Comparison of ENCODE assay signal across 11 cellular contexts in the genomic region with DNA sequence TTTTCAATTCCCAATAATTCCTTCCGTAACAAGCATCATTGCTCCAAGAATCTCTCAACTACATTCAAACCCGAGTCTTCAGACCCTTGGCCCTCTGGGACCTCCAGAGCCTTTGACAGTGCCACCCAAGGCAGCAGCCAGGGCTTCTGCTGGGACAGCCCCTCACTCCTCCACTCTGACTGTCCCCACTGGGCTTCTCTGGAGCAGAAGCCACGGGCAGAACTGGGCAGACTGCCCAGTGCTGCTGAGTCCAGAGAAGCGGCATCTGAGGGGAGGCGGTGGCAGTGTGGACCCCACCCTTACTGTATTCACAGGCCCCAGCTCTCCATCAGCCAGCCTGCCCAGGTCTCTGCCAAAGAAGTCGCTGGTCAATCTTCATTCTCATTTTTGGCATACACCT. TPM values are rescaled to one million over a fixed set of nuclear protein-coding genes. Genes with fewer than 3 reads are reported as not detected.
A peak's percentile ranks its signal among the peaks of the same experiment; 100 is the strongest.
DNase-seq lines count a peak whose midpoint lies in the region; ATAC-seq, FAIRE-seq and TF ChIP-seq lines count a peak whose summit lies in the region.
"Had no signal": no experiment of that assay in that cellular context is flagged by ENCODE, and none has a peak within 500 bp of the region (broad histone marks: within the 10 kb centered on the region; RNA-seq: fewer than 3 reads in every experiment).

No MANE protein-coding gene starts in this region.

- BruUV-seq in K562 (replicated peaks; lab: Mats Ljungman, UMichigan), result no TSS peak

- no peak for FAIRE-seq in K562 (lab: Jason Lieb, UNC)

- H3K9me1 ChIP-seq in K562 (ENCODE audit: control insufficient read depth, insufficient read depth, low read length), result no peaks in the 10 kb centered on the region

- peaks cover 35% of the 10 kb centered on the region for H3K36me3 ChIP-seq in K562 (ENCODE audit: control insufficient read depth, insufficient read depth, low read length)
- peaks cover 0 to 46% (median 10%) of the 10 kb centered on the region in 3 experiments for H3K36me3 ChIP-seq in naive thymus-derived CD4-positive, alpha-beta T cell (ENCODE audit: control insufficient read depth in 2 of 3, insufficient read depth in 3 of 3, low read length in 3 of 3)

- TF ChIP-seq POLR2A in K562 (conservative IDR thresholded peaks at IDR 0.05), result no peak

- peak overlapping the region in 1 of 2 experiments; percentile 44; a peak in 1 of 4 replicates for H3K9ac ChIP-seq in K562 (ENCODE audit: insufficient read depth in 1 of 2, low read depth in 2 of 2, low read length in 2 of 2)

- TF ChIP-seq CTCF in K562 (IDR thresholded peaks at IDR 0.05 in 2 of 3, conservative IDR thresholded peaks at IDR 0.05 in 1 of 3; ENCODE audit: insufficient read depth in 2 of 3, low read depth in 1 of 3, low read length in 3 of 3), result no peak

- peaks cover 80% of the 10 kb centered on the region for H3K36me3 Mint-ChIP-seq in stimulated activated naive CD8-positive, alpha-beta T cell treated with anti-CD3 and anti-CD28 coated beads, Interleukin-15, Interleukin-2, amounts not matched to agents 100 ng/mL and 50 ng/mL, for 24 hours (ENCODE audit: low read depth)
- H3K36me3 Mint-ChIP-seq in naive thymus-derived CD4-positive, alpha-beta T cell, result peaks cover 28 to 81% (median 70%) of the 10 kb centered on the region in 5 donors

- peaks cover 12 to 27% of the 10 kb centered on the region in 2 experiments for H3K4me1 ChIP-seq in K562 (replicated peaks in 1 of 2; ENCODE audit: control insufficient read depth in 2 of 2, insufficient read depth in 2 of 2, low read length in 2 of 2)
- peaks cover 11 to 24% of the 10 kb centered on the region in 2 donors for H3K4me1 ChIP-seq in naive thymus-derived CD4-positive, alpha-beta T cell (ENCODE audit: control insufficient read depth in 2 of 2, insufficient read depth in 2 of 2, low read length in 2 of 2)

- 75% methylated on average over 6 of the region's 6 CpGs for WGBS in K562 (ENCODE audit: insufficient coverage, low coverage, missing lambda C conversion rate)

- no peaks in the 10 kb centered on the region for H3K27me3 Mint-ChIP-seq in stimulated activated naive CD8-positive, alpha-beta T cell treated with anti-CD3 and anti-CD28 coated beads, Interleukin-15, Interleukin-2, amounts not matched to agents 100 ng/mL and 50 ng/mL, for 24 hours
- no peaks in the 10 kb centered on the region for H3K27me3 Mint-ChIP-seq in naive thymus-derived CD4-positive, alpha-beta T cell

- ATAC-seq in stimulated activated naive CD8-positive, alpha-beta T cell treated with anti-CD3 and anti-CD28 coated beads, Interleukin-15, Interleukin-2, amounts not matched to agents 100 U/mL and 50 U/mL, for 24 hours, result no peak
- no peak for ATAC-seq in K562
- ATAC-seq in naive thymus-derived CD4-positive, alpha-beta T cell, result no peak
- ATAC-seq in GM21390 (IDR thresholded peaks at IDR 0.05; ENCODE audit: unreplicated experiment), result no peak

- H3K9me3 Mint-ChIP-seq in stimulated activated naive CD8-positive, alpha-beta T cell treated with anti-CD3 and anti-CD28 coated beads, Interleukin-15, Interleukin-2, amounts not matched to agents 100 ng/mL and 50 ng/mL, for 24 hours, result peaks cover 14% of the 10 kb centered on the region
- peaks cover 4 to 25% (median 12%) of the 10 kb centered on the region in 11 donors for H3K9me3 Mint-ChIP-seq in naive thymus-derived CD4-positive, alpha-beta T cell

- POLR2A ChIA-PET in K562 (lab: Yijun Ruan, JAX), result interaction anchor here (0.6 to 2.2 kb wide), 4 partner anchors 11 to 14 kb away, joined by 3 to 11 read pairs (median 8); a partner anchor contains a TSS
- POLR2A ChIA-PET in naive thymus-derived CD4-positive, alpha-beta T cell (lab: Charles Lee), result interaction anchor here (1.2 to 12.9 kb wide), 3 partner anchors 9 to 495 kb away, joined by 3 to 183 read pairs (median 10); a partner anchor contains a TSS

- H3K79me2 ChIP-seq in K562 (ENCODE audit: control insufficient read depth, insufficient read depth, low read length), result no peaks in the 10 kb centered on the region

- peaks cover 40% of the 10 kb centered on the region for H3K9me3 ChIP-seq in K562 (replicated peaks; ENCODE audit: control insufficient read depth, insufficient read depth, low read depth, low read length)
- peaks cover 0 to 17% (median 0%) of the 10 kb centered on the region in 3 experiments for H3K9me3 ChIP-seq in naive thymus-derived CD4-positive, alpha-beta T cell (ENCODE audit: control insufficient read depth in 2 of 3, low read length in 3 of 3)

- peak overlapping the region; percentile 57; the same call in 1 of the 2 replicates for H2AFZ ChIP-seq in K562 (ENCODE audit: low read depth, low read length)

- CTCF ChIA-PET in K562 (lab: Yijun Ruan, JAX; ENCODE audit: low intra/inter-chr PET ratio), result no interaction called here
- CTCF ChIA-PET in naive thymus-derived CD4-positive, alpha-beta T cell (lab: Charles Lee), result no interaction called here

- no peak for TF ChIP-seq RAD21 in K562 (CRISPR knock-in tag; conservative IDR thresholded peaks at IDR 0.05 in 1 of 2, IDR thresholded peaks at IDR 0.05 in 1 of 2)

- no peak for DNase-seq in stimulated activated naive CD8-positive, alpha-beta T cell treated with anti-CD3 and anti-CD28 coated beads, Interleukin-15, Interleukin-2, amounts not matched to agents 100 U/mL and 50 U/mL, for 24 hours
- peak in 2 of 4 experiments; percentile 11 to 12 for DNase-seq in K562 (ENCODE audit: extremely low read depth in 1 of 4, low spot score in 3 of 4)
- DNase-seq in naive thymus-derived CD4-positive, alpha-beta T cell, result no peak
- no peak for DNase-seq in caudate nucleus (lab: John Stamatoyannopoulos, UW)
- DNase-seq in NOMO-1 treated with DMSO at 0.1 percent for 48 hours (lab: John Stamatoyannopoulos, UW; ENCODE audit: unreplicated experiment), result no peak
- no peak for DNase-seq in NCI-H345 treated with DMSO at 0.1 percent for 48 hours (lab: John Stamatoyannopoulos, UW; ENCODE audit: unreplicated experiment)
- DNase-seq: activated CD4-positive, alpha-beta T cell treated with anti-CD3 and anti-CD28 coated beads, Interleukin-2, amount 50 U/mL, for 4 hours; endodermal cell had no signal

- H3K4me1 Mint-ChIP-seq in stimulated activated naive CD8-positive, alpha-beta T cell treated with anti-CD3 and anti-CD28 coated beads, Interleukin-15, Interleukin-2, amounts not matched to agents 100 ng/mL and 50 ng/mL, for 24 hours (ENCODE audit: low read depth), result peaks cover 60% of the 10 kb centered on the region
- H3K4me1 Mint-ChIP-seq in naive thymus-derived CD4-positive, alpha-beta T cell, result peaks cover 34 to 67% (median 51%) of the 10 kb centered on the region in 7 donors

- H3K27ac ChIP-seq in K562 (ENCODE audit: extremely low read depth, low read depth, low read length) (peak overlapping the region; percentile 77), caudate nucleus (ENCODE audit: low read depth, low read length) (no peak overlapping the region)
- no peak overlapping the region for H3K27ac ChIP-seq in naive thymus-derived CD4-positive, alpha-beta T cell (ENCODE audit: low read depth, low read length)
- H3K27ac ChIP-seq: SJSA1 had no signal

- H3K27ac Mint-ChIP-seq in stimulated activated naive CD8-positive, alpha-beta T cell treated with anti-CD3 and anti-CD28 coated beads, Interleukin-15, Interleukin-2, amounts not matched to agents 100 ng/mL and 50 ng/mL, for 24 hours, result peak overlapping the region; percentile 88
- peak overlapping the region in 7 of 9 donors; percentile 38 to 93 (median 82) for H3K27ac Mint-ChIP-seq in naive thymus-derived CD4-positive, alpha-beta T cell

- intact Hi-C loops in K562 (cut with micrococcal nuclease), result loop anchor here (2.0 kb wide), 1 partner anchor 175 kb away; a partner anchor contains a TSS
- intact Hi-C loops in naive thymus-derived CD4-positive, alpha-beta T cell (cut with micrococcal nuclease), result loop anchor here in 1 of 2 donors (1.0 kb wide), 1 partner anchor 8 kb away; no protein-coding TSS in a partner anchor

- TF ChIP-seq EP300 in K562 (IDR thresholded peaks at IDR 0.05; ENCODE audit: low read length), result no peak

- H3K4me3 Mint-ChIP-seq in stimulated activated naive CD8-positive, alpha-beta T cell treated with anti-CD3 and anti-CD28 coated beads, Interleukin-15, Interleukin-2, amounts not matched to agents 100 ng/mL and 50 ng/mL, for 24 hours, result no peak overlapping the region
- peak overlapping the region in 1 of 10 donors; percentile 39 for H3K4me3 Mint-ChIP-seq in naive thymus-derived CD4-positive, alpha-beta T cell
- H3K4me3 Mint-ChIP-seq: endodermal cell had no signal

- in situ Hi-C loops in K562 (cut with MboI), result no loop called here

- no peaks in the 10 kb centered on the region for H3K27me3 ChIP-seq in K562 (ENCODE audit: control insufficient read depth in 2 of 2, insufficient read depth in 2 of 2, low read length in 2 of 2)
- no peaks in the 10 kb centered on the region for H3K27me3 ChIP-seq in naive thymus-derived CD4-positive, alpha-beta T cell (ENCODE audit: control insufficient read depth in 2 of 2, insufficient read depth in 2 of 2, low read length in 2 of 2)
- H3K27me3 ChIP-seq: SJSA1 had no signal

- no peaks in the 10 kb centered on the region for H4K20me1 ChIP-seq in K562 (replicated peaks; ENCODE audit: control insufficient read depth, insufficient read depth, low read length)

- no peak overlapping the region for H3K4me3 ChIP-seq in K562
- H3K4me3 ChIP-seq in naive thymus-derived CD4-positive, alpha-beta T cell (ENCODE audit: low read length), result no peak overlapping the region
- H3K4me3 ChIP-seq: SJSA1 had no signal

- no peak overlapping the region for H3K4me2 ChIP-seq in K562 (ENCODE audit: insufficient read depth, low read length)

RNA-seq across cellular contexts. Expression of a gene that starts 8.8 kb away (rescaled TPM):
- 74.7 and 156 TPM in 2 replicates for total RNA-seq in K562 (2011; cell fraction: chromatin; rRNA removed; ENCODE audit: low replicate concordance)
- 93.6 and 122 TPM in 2 replicates for total RNA-seq in K562 (2011; cell fraction: nucleolus; rRNA removed)
- 99.6 and 104 TPM in 2 replicates for total RNA-seq in K562 (2011; cell fraction: nucleoplasm; rRNA removed)
- total RNA-seq in K562 (2014; rRNA removed) (108 and 116 TPM in 2 replicates), K562 (2014; rRNA removed; fragmentation: Illumina TruSeq; extraction: Trizol) (73.8 and 79.8 TPM in 2 replicates), K562 (2015; rRNA removed; fragmentation: Illumina TruSeq; extraction: Trizol) (94.7 and 97.3 TPM in 2 replicates), K562 (2021) (93.9 and 102 TPM in 2 replicates)
- polyA plus RNA-seq in K562 (2011; rRNA removed) (70.3 and 76.7 TPM in 2 replicates), K562 (2014; fragmentation: Illumina TruSeq; extraction: Trizol) (88.8 and 93.4 TPM in 2 replicates), K562 (2014; fragmentation: Nextera tagmentation; extraction: Ambion mirVana) (10 to 100 TPM; 13.9 to 25.5 TPM), K562 (2014; rRNA removed) (87.2 and 91.9 TPM in 2 replicates)
- 64.8 and 71.7 TPM in 2 replicates for polyA plus RNA-seq in K562 (2011; cell fraction: cytosol; rRNA removed)
- polyA plus RNA-seq in K562 (2011; cell fraction: nucleus; rRNA removed), result 63.9 and 68.6 TPM in 2 replicates
- 76.0 and 88.6 TPM in 2 replicates for polyA plus RNA-seq in K562 (2012)
- 91.4 and 96.8 TPM in 2 replicates for polyA minus RNA-seq in K562 (2011; rRNA and poly(A)+ RNA removed)
- polyA minus RNA-seq in K562 (2011; cell fraction: cytosol; rRNA and poly(A)+ RNA removed), result 41.0 and 42.8 TPM in 2 replicates
- polyA minus RNA-seq in K562 (2011; cell fraction: nucleus; rRNA and poly(A)+ RNA removed), result 68.5 and 107 TPM in 2 replicates
- 10 to 100 TPM; 25.6 to 50.7 (median 32.0) TPM for total RNA-seq in naive thymus-derived CD4-positive, alpha-beta T cell
- polyA plus RNA-seq in naive thymus-derived CD4-positive, alpha-beta T cell, result 10 to 100 TPM; 51.6 to 67.9 TPM

RNA-seq across cellular contexts. Expression of a gene that starts 13.8 kb away (rescaled TPM):
- 0.37 and 0.60 TPM in 2 replicates for total RNA-seq in K562 (2011; cell fraction: chromatin; rRNA removed; ENCODE audit: low replicate concordance)
- 0.17 and 0.39 TPM in 2 replicates for total RNA-seq in K562 (2011; cell fraction: nucleolus; rRNA removed)
- total RNA-seq in K562 (2011; cell fraction: nucleoplasm; rRNA removed), result not detected in 2 replicates
- total RNA-seq in K562 (2014; rRNA removed) (0.23 and 0.24 TPM in 2 replicates), K562 (2014; rRNA removed; fragmentation: Illumina TruSeq; extraction: Trizol) (0.15 and 0.22 TPM in 2 replicates), K562 (2015; rRNA removed; fragmentation: Illumina TruSeq; extraction: Trizol) (0.19 and 0.36 TPM in 2 replicates), K562 (2021) (0.29 and 0.33 TPM in 2 replicates)
- polyA plus RNA-seq in K562 (2011; rRNA removed) (0.03 TPM in 1 of 2 replicates, not detected in the other), K562 (2014; fragmentation: Illumina TruSeq; extraction: Trizol) (0.15 and 0.19 TPM in 2 replicates), K562 (2014; fragmentation: Nextera tagmentation; extraction: Ambion mirVana) (under 1 TPM; 0.35 to 0.82 TPM), K562 (2014; rRNA removed) (0.11 TPM in 1 of 2 replicates, not detected in the other)
- polyA plus RNA-seq in K562 (2011; cell fraction: cytosol; rRNA removed), result 0.04 TPM in 1 of 2 replicates, not detected in the other
- polyA plus RNA-seq in K562 (2011; cell fraction: nucleus; rRNA removed), result not detected in 2 replicates
- polyA plus RNA-seq in K562 (2012), result 12.5 and 24.1 TPM in 2 replicates
- 0.35 TPM in 1 of 2 replicates, not detected in the other for polyA minus RNA-seq in K562 (2011; rRNA and poly(A)+ RNA removed)
- not detected in 2 replicates for polyA minus RNA-seq in K562 (2011; cell fraction: cytosol; rRNA and poly(A)+ RNA removed)
- 0.40 TPM in 1 of 2 replicates, not detected in the other for polyA minus RNA-seq in K562 (2011; cell fraction: nucleus; rRNA and poly(A)+ RNA removed)
- total RNA-seq in naive thymus-derived CD4-positive, alpha-beta T cell, result 10 to 100 TPM; 17.8 to 44.7 (median 20.4) TPM
- 10 to 100 TPM; 16.8 to 29.4 TPM for polyA plus RNA-seq in naive thymus-derived CD4-positive, alpha-beta T cell
- total RNA-seq: endodermal cell had no signal

RNA-seq across cellular contexts. Expression of a gene that starts 49.7 kb away (rescaled TPM):
- total RNA-seq in K562 (2011; cell fraction: chromatin; rRNA removed; ENCODE audit: low replicate concordance), result 28.4 and 48.4 TPM in 2 replicates
- total RNA-seq in K562 (2011; cell fraction: nucleolus; rRNA removed), result 26.5 and 27.3 TPM in 2 replicates
- 18.5 and 26.3 TPM in 2 replicates for total RNA-seq in K562 (2011; cell fraction: nucleoplasm; rRNA removed)
- total RNA-seq in K562 (2014; rRNA removed) (10.1 and 12.0 TPM in 2 replicates), K562 (2014; rRNA removed; fragmentation: Illumina TruSeq; extraction: Trizol) (4.9 and 5.8 TPM in 2 replicates), K562 (2015; rRNA removed; fragmentation: Illumina TruSeq; extraction: Trizol) (9.2 and 10.7 TPM in 2 replicates), K562 (2021) (12.1 and 18.2 TPM in 2 replicates)
- polyA plus RNA-seq in K562 (2011; rRNA removed) (12.9 and 15.0 TPM in 2 replicates), K562 (2014; fragmentation: Illumina TruSeq; extraction: Trizol) (7.7 and 9.8 TPM in 2 replicates), K562 (2014; fragmentation: Nextera tagmentation; extraction: Ambion mirVana) (1 to 10 TPM; 1.9 to 2.1 TPM), K562 (2014; rRNA removed) (11.9 and 17.4 TPM in 2 replicates)
- polyA plus RNA-seq in K562 (2011; cell fraction: cytosol; rRNA removed), result 18.4 and 21.1 TPM in 2 replicates
- 69.8 and 70.6 TPM in 2 replicates for polyA plus RNA-seq in K562 (2011; cell fraction: nucleus; rRNA removed)
- polyA plus RNA-seq in K562 (2012), result 8.7 and 11.6 TPM in 2 replicates
- 8.4 and 9.3 TPM in 2 replicates for polyA minus RNA-seq in K562 (2011; rRNA and poly(A)+ RNA removed)
- polyA minus RNA-seq in K562 (2011; cell fraction: cytosol; rRNA and poly(A)+ RNA removed), result 8.6 and 9.1 TPM in 2 replicates
- polyA minus RNA-seq in K562 (2011; cell fraction: nucleus; rRNA and poly(A)+ RNA removed), result 15.2 and 24.0 TPM in 2 replicates
- total RNA-seq in naive thymus-derived CD4-positive, alpha-beta T cell, result 10 to 100 TPM; 18.2 to 59.2 (median 37.0) TPM
- polyA plus RNA-seq in naive thymus-derived CD4-positive, alpha-beta T cell, result 1 to 10 TPM; 3.5 to 9.3 TPM

Comparison
In these comparisons a context has a peak if more than half of its experiments do, and no peak if none do; other contexts are left out.
1. RNA of a gene that starts 13.8 kb away (total RNA-seq): 17.8 to 44.7 TPM in naive thymus-derived CD4-positive, alpha-beta T cell; 0.15 to 0.60 TPM in K562; every median in the first group is over 10 times any median in the second.